8 cellular contexts compared by ENCODE assay signal in genomic region chr7:12623885-12624498, GRCh38. TPM values are rescaled to one million over a fixed set of nuclear protein-coding genes. Genes with fewer than 3 reads are reported as not detected.
DNase-seq lines count a peak whose midpoint lies in the region; ATAC-seq and TF ChIP-seq lines count a peak whose summit lies in the region.

No MANE protein-coding gene starts in this region.

- H3K27me3 ChIP-seq in mesenchymal stem cell (ENCODE audit: control insufficient read depth in 1 of 2, insufficient read depth in 1 of 2, low read length in 2 of 2), result no peaks in the 10 kb centered on the region

- H3K4ac ChIP-seq in mesenchymal stem cell (ENCODE audit: low read depth in 1 of 2, low read length in 2 of 2), result no peak overlapping the region

- TF ChIP-seq POLR2A in NB4 (IDR thresholded peaks at IDR 0.05; ENCODE audit: extremely low read depth, insufficient read length), result no peak

- ATAC-seq in GM18861 (IDR thresholded peaks at IDR 0.05; ENCODE audit: unreplicated experiment), result peak; percentile 78
- ATAC-seq in HG03460 (IDR thresholded peaks at IDR 0.05; ENCODE audit: unreplicated experiment), result no peak
- no peak for ATAC-seq in HG03520 (IDR thresholded peaks at IDR 0.05; ENCODE audit: unreplicated experiment)

- no peak overlapping the region for H3K27ac ChIP-seq in mesenchymal stem cell (ENCODE audit: low read length, poor library complexity, severe bottlenecking)

- H4K8ac ChIP-seq in mesenchymal stem cell (ENCODE audit: low read length), result no peak overlapping the region

- TF ChIP-seq CTCF in AG10803 (conservative IDR thresholded peaks at IDR 0.05; ENCODE audit: low read length) (peak; percentile 92), NB4 (IDR thresholded peaks at IDR 0.05; ENCODE audit: low read depth, low read length) (peak; percentile 60)

- H3K36me3 ChIP-seq in mesenchymal stem cell (ENCODE audit: control insufficient read depth in 1 of 2, insufficient read depth in 2 of 2, low read depth in 1 of 2, low read length in 2 of 2), result no peaks in the 10 kb centered on the region

- intact Hi-C loops in head of caudate nucleus (cut with DNase I), result loop anchor here (10.0 kb wide), 1 partner anchor 99 kb away; no protein-coding TSS in a partner anchor

- H2BK120ac ChIP-seq in mesenchymal stem cell (ENCODE audit: low read depth, low read length), result no peak overlapping the region

- no peak overlapping the region for H3K14ac ChIP-seq in mesenchymal stem cell (ENCODE audit: low read length in 2 of 2)

- H3K4me3 ChIP-seq in AG10803 (ENCODE audit: low read length), result no peak overlapping the region
- no peak overlapping the region for H3K4me3 ChIP-seq in NB4 (ENCODE audit: low read depth, low read length)
- H3K4me3 ChIP-seq in mesenchymal stem cell (ENCODE audit: insufficient read depth in 1 of 2, low read depth in 1 of 2, low read length in 2 of 2), result no peak overlapping the region

- no peak overlapping the region for H3K18ac ChIP-seq in mesenchymal stem cell (ENCODE audit: low read depth in 1 of 2, low read length in 2 of 2)

- peak overlapping the region; percentile 15 for H3K9ac ChIP-seq in mesenchymal stem cell (ENCODE audit: low read length)

- no peaks in the 10 kb centered on the region for H3K79me1 ChIP-seq in mesenchymal stem cell (replicated peaks; ENCODE audit: low read length, poor library complexity, severe bottlenecking)

- H3K9me3 ChIP-seq in mesenchymal stem cell (ENCODE audit: control insufficient read depth, low read length), result no peaks in the 10 kb centered on the region

- H3K4me2 ChIP-seq in mesenchymal stem cell (ENCODE audit: low read length, poor library complexity, severe bottlenecking), result no peak overlapping the region

- WGBS in mesenchymal stem cell, result no CpG with 5 or more reads among the region's 1 CpG

- no peak overlapping the region for H2BK5ac ChIP-seq in mesenchymal stem cell (ENCODE audit: low read depth, low read length, poor library complexity, severe bottlenecking)

- H2BK15ac ChIP-seq in mesenchymal stem cell (ENCODE audit: low read depth, poor library complexity, severe bottlenecking), result no peak overlapping the region

- DNase-seq in AG10803 (ENCODE audit: low read depth), result peak; percentile 26
- peak; percentile 36 for DNase-seq in NB4 (ENCODE audit: low read depth)
- DNase-seq in astrocyte of the hippocampus (ENCODE audit: low read depth, low spot score), result peak; percentile 50
- peak; percentile 37 for DNase-seq in mesenchymal stem cell
- DNase-seq in head of caudate nucleus, result no peak

- H2BK12ac ChIP-seq in mesenchymal stem cell (ENCODE audit: low read length in 2 of 2), result no peak overlapping the region

- H3K23ac ChIP-seq in mesenchymal stem cell (ENCODE audit: low read length in 2 of 2), result no peak overlapping the region

- H2AFZ ChIP-seq in mesenchymal stem cell (ENCODE audit: low read depth, low read length), result no peak overlapping the region

- no peak overlapping the region for H4K91ac ChIP-seq in mesenchymal stem cell (ENCODE audit: low read length)

- H2AK5ac ChIP-seq in mesenchymal stem cell (ENCODE audit: low read length, severe bottlenecking), result no peak overlapping the region

- no peaks in the 10 kb centered on the region for H3K4me1 ChIP-seq in mesenchymal stem cell (ENCODE audit: control insufficient read depth, insufficient read depth, low read depth, low read length)

RNA-seq across cellular contexts. Expression of gene SCIN, which starts 53.5 kb away (rescaled TPM):
- not detected for polyA plus RNA-seq in mesenchymal stem cell (2013, experiment 1 of 2)
- polyA plus RNA-seq in mesenchymal stem cell (2013, experiment 2 of 2), result not detected

Comparison
In these comparisons a context has a peak if more than half of its experiments do, and no peak if none do; other contexts are left out.
1. DNase-seq: peak in AG10803 (single experiment), NB4 (single experiment), astrocyte of the hippocampus (single experiment) and mesenchymal stem cell (single experiment); none in head of caudate nucleus (0 of 42).